In the genomic region with DNA sequence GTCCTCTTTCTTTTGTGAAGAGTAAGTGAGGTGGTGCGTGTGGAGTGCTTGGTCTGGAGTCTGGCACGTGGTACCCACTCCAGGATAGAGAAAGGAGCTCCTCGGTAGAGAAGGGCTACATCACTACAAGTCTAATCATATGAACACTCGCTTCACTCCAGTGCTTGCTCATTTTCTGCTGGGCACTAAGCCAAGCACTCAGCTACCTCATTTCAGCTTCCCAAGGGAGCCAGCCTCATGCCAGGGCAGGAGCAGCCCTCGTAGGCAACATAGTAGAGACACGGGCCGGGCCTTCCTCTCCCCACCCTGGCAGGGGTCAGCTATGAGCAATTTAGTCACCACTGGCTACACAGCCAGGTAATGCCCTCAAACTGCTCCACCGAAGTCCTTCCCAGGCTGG, we compare ENCODE assay signal across 11 cellular contexts. TPM values are rescaled to one million over a fixed set of nuclear protein-coding genes. Genes with fewer than 3 reads are reported as not detected.
DNase-seq lines count a peak whose midpoint lies in the region; ATAC-seq, FAIRE-seq and TF ChIP-seq lines count a peak whose summit lies in the region.
"Had no signal": no experiment of that assay in that cellular context is flagged by ENCODE, and none has a peak within 500 bp of the region (broad histone marks: within the 10 kb centered on the region; RNA-seq: fewer than 3 reads in every experiment).

No MANE protein-coding gene starts in this region.

- H3K9me3 ChIP-seq in BLaER1 treated with 17β-estradiol and CSF1 and Interleukin-3, amounts not matched to agents 10 nM and 100 nM (replicated peaks in 1 of 11), result peaks cover 0 to 7% (median 3%) of the 10 kb centered on the region in 11 experiments; a peak in 14 of 22 replicates
- no peaks in the 10 kb centered on the region for H3K9me3 ChIP-seq in keratinocyte (ENCODE audit: control insufficient read depth, low read depth, low read length)
- no peaks in the 10 kb centered on the region for H3K9me3 ChIP-seq in SK-N-SH

- H4K20me1 ChIP-seq in BLaER1 treated with 17β-estradiol and CSF1 and Interleukin-3, amounts not matched to agents 10 nM and 100 nM, result no peaks in the 10 kb centered on the region; a peak in 2 of 22 replicates
- H4K20me1 ChIP-seq in keratinocyte (ENCODE audit: control insufficient read depth, extremely low read depth, insufficient read depth, low read length) (no peaks in the 10 kb centered on the region), SK-N-SH (ENCODE audit: insufficient read depth) (no peaks in the 10 kb centered on the region)

- H2AFZ ChIP-seq in keratinocyte (ENCODE audit: control insufficient read depth, low read length) (peak overlapping the region; percentile 81), SK-N-SH (ENCODE audit: low read depth) (no peak overlapping the region)

- TF ChIP-seq CTCF in RWPE1 (conservative IDR thresholded peaks at IDR 0.05; ENCODE audit: low read depth), result no peak
- no peak for TF ChIP-seq CTCF in keratinocyte (optimal IDR thresholded peaks at IDR 0.05 in 1 of 3, IDR thresholded peaks at IDR 0.05 in 1 of 3, conservative IDR thresholded peaks at IDR 0.05 in 1 of 3; ENCODE audit: extremely low read depth in 1 of 3, insufficient read depth in 2 of 3, low read length in 3 of 3)
- TF ChIP-seq CTCF in SK-N-SH (IDR thresholded peaks at IDR 0.05), result no peak

- POLR2A ChIA-PET in RWPE1 (lab: Yijun Ruan, JAX; ENCODE audit: low non-redundant PET) (interaction anchor here (1.1 kb wide), 1 partner anchor 10 kb away, joined by 8 read pairs; no protein-coding TSS in a partner anchor), SK-N-SH (lab: Yijun Ruan, JAX) (no interaction called here)

- no peaks in the 10 kb centered on the region for H3K27me3 ChIP-seq in BLaER1 treated with 17β-estradiol and CSF1 and Interleukin-3, amounts not matched to agents 10 nM and 100 nM
- H3K27me3 ChIP-seq in keratinocyte (ENCODE audit: control insufficient read depth, extremely low read depth, insufficient read depth, low read length) (no peaks in the 10 kb centered on the region), SK-N-SH (ENCODE audit: insufficient read depth) (no peaks in the 10 kb centered on the region)
- H3K27me3 ChIP-seq: dorsolateral prefrontal cortex had no signal

- DNase-seq in HK-2 (ENCODE audit: unreplicated experiment) (peak; percentile 74), RWPE1 (ENCODE audit: low spot score) (peak; percentile 61), keratinocyte (ENCODE audit: low read depth, low spot score) (no peak), SK-N-SH (no peak), hepatic stellate cell (ENCODE audit: low spot score) (no peak), NCI-H2029 (lab: John Stamatoyannopoulos, UW) (no peak)
- DNase-seq: activated naive CD8-positive, alpha-beta T cell treated with anti-CD3 and anti-CD28 coated beads, Interleukin-2, amount 50 U/mL, for 24 hours; NCI-H1048 had no signal

- H3K9me2 ChIP-seq in SK-N-SH, result no peaks in the 10 kb centered on the region

- H3K4me1 ChIP-seq in BLaER1 treated with 17β-estradiol and CSF1 and Interleukin-3, amounts not matched to agents 10 nM and 100 nM, result peaks cover 0 to 11% (median 8%) of the 10 kb centered on the region in 10 experiments; a peak in 10 of 20 replicates
- peaks cover 24% of the 10 kb centered on the region for H3K4me1 ChIP-seq in keratinocyte (ENCODE audit: control insufficient read depth, extremely low read depth, insufficient read depth, low read length)
- no peaks in the 10 kb centered on the region; a peak in 1 of 4 replicates for H3K4me1 ChIP-seq in SK-N-SH (ENCODE audit: control insufficient read depth in 1 of 2, insufficient read depth in 2 of 2, low read depth in 1 of 2, low read length in 1 of 2)

- peak overlapping the region in 7 of 11 experiments; percentile 1 to 41 (median 15); a peak in 8 of 22 replicates for H3K4me2 ChIP-seq in BLaER1 treated with 17β-estradiol and CSF1 and Interleukin-3, amounts not matched to agents 10 nM and 100 nM
- H3K4me2 ChIP-seq in keratinocyte (ENCODE audit: control insufficient read depth, extremely low read depth, insufficient read depth, low read depth, low read length), result peak overlapping the region; percentile 42
- H3K4me2 ChIP-seq in SK-N-SH, result no peak overlapping the region

- TF ChIP-seq RAD21 in SK-N-SH (IDR thresholded peaks at IDR 0.05; ENCODE audit: low read length), result no peak

- dilution Hi-C loops in keratinocyte (cut with MboI; ENCODE audit: extremely low pct_ligation_motif_present, low sequenced_read_pairs), result no loop called here

- no peaks in the 10 kb centered on the region for H3K9me1 ChIP-seq in keratinocyte (ENCODE audit: control insufficient read depth, extremely low read depth, insufficient read depth, low read length)

- H3K27ac ChIP-seq in BLaER1 treated with 17β-estradiol and CSF1 and Interleukin-3, amounts not matched to agents 10 nM and 100 nM, result no peak overlapping the region
- H3K27ac ChIP-seq in RWPE1, result peak overlapping the region; percentile 83
- peak overlapping the region; percentile 19 for H3K27ac ChIP-seq in keratinocyte (ENCODE audit: control insufficient read depth, insufficient read depth, low read length)
- H3K27ac ChIP-seq in SK-N-SH (ENCODE audit: low read depth in 2 of 2, low read length in 1 of 2), result no peak overlapping the region

- H3K4me3 ChIP-seq in BLaER1 treated with 17β-estradiol and CSF1 and Interleukin-3, amounts not matched to agents 10 nM and 100 nM, result no peak overlapping the region
- H3K4me3 ChIP-seq in keratinocyte (ENCODE audit: control insufficient read depth in 2 of 3, extremely low read depth in 1 of 3, insufficient read depth in 2 of 3, low read depth in 1 of 3, low read length in 3 of 3), result no peak overlapping the region
- no peak overlapping the region for H3K4me3 ChIP-seq in SK-N-SH (ENCODE audit: low read depth in 2 of 2, low read length in 1 of 2)
- H3K4me3 ChIP-seq: dorsolateral prefrontal cortex had no signal

- H3F3A ChIP-seq in SK-N-SH (replicated peaks; ENCODE audit: insufficient read depth), result no peaks in the 10 kb centered on the region

- WGBS in SK-N-SH (ENCODE audit: low lambda C conversion rate), result 58% methylated on average over 8 of the region's 8 CpGs

- FAIRE-seq in keratinocyte (lab: Jason Lieb, UNC), result peak; percentile 99

- H3K9ac ChIP-seq in BLaER1 treated with 17β-estradiol and CSF1 and Interleukin-3, amounts not matched to agents 10 nM and 100 nM, result no peak overlapping the region
- no peak overlapping the region for H3K9ac ChIP-seq in keratinocyte (ENCODE audit: control insufficient read depth, extremely low read depth, insufficient read depth, low read length)
- no peak overlapping the region for H3K9ac ChIP-seq in SK-N-SH

- ATAC-seq in GM19397 (IDR thresholded peaks at IDR 0.05; ENCODE audit: unreplicated experiment), result no peak
- ATAC-seq: activated naive CD8-positive, alpha-beta T cell treated with anti-CD3 and anti-CD28 coated beads, Interleukin-2, amount 50 U/mL, for 24 hours had no signal

- H3K79me2 ChIP-seq in keratinocyte (ENCODE audit: control insufficient read depth, insufficient read depth, low read length) (no peaks in the 10 kb centered on the region), SK-N-SH (ENCODE audit: insufficient read depth) (no peaks in the 10 kb centered on the region)

- CTCF ChIA-PET in RWPE1 (lab: Yijun Ruan, JAX) (interaction anchor here (0.7 kb wide), 1 partner anchor 12 kb away, joined by 3 read pairs; no protein-coding TSS in a partner anchor), SK-N-SH (lab: Yijun Ruan, JAX) (no interaction called here)

- TF ChIP-seq EP300 in SK-N-SH (IDR thresholded peaks at IDR 0.05; ENCODE audit: borderline replicate concordance in 1 of 2, low read depth in 1 of 2, low read length in 1 of 2), result no peak

- H3K36me3 ChIP-seq in BLaER1 treated with 17β-estradiol and CSF1 and Interleukin-3, amounts not matched to agents 10 nM and 100 nM, result no peaks in the 10 kb centered on the region
- H3K36me3 ChIP-seq in keratinocyte (ENCODE audit: control insufficient read depth in 2 of 2, extremely low read depth in 1 of 2, insufficient read depth in 2 of 2, low read length in 2 of 2) (no peaks in the 10 kb centered on the region), SK-N-SH (replicated peaks in 1 of 2; ENCODE audit: control insufficient read depth in 1 of 2, insufficient read depth in 2 of 2, low read length in 1 of 2) (no peaks in the 10 kb centered on the region)

TF ChIP-seq in SK-N-SH, 30 proteins besides CTCF, POLR2A, EP300 and RAD21 (continues in another document):
- TF ChIP-seq YY1 (IDR thresholded peaks at IDR 0.05; ENCODE audit: low read depth) (no peak), RXRA (IDR thresholded peaks at IDR 0.05; ENCODE audit: borderline replicate concordance, low read depth) (no peak)

RNA-seq across cellular contexts. Expression of a gene that starts 11.4 kb away (rescaled TPM):
- polyA plus RNA-seq in keratinocyte, result 5.4 to 8.5 TPM (median 8.1 TPM) in 3 replicates
- 4.8 TPM for polyA plus RNA-seq in keratinocyte (2011; ENCODE audit: low read depth)
- 5.1 and 6.9 TPM in 2 replicates for polyA plus RNA-seq in keratinocyte (2011; cell fraction: cytosol; rRNA removed)
- polyA plus RNA-seq in keratinocyte (2011; cell fraction: nucleus; rRNA removed), result 18.1 and 20.3 TPM in 2 replicates
- 4.1 and 4.8 TPM in 2 replicates for polyA plus RNA-seq in keratinocyte (2012; ENCODE audit: low replicate concordance)
- polyA minus RNA-seq in keratinocyte, result 7.7 to 14.1 TPM (median 13.7 TPM) in 3 replicates
- 10.6 TPM for polyA minus RNA-seq in keratinocyte (2011; cell fraction: cytosol; rRNA and poly(A)+ RNA removed)
- 7.9 and 17.2 TPM in 2 replicates for polyA minus RNA-seq in keratinocyte (2011; cell fraction: nucleus; rRNA and poly(A)+ RNA removed)
- 2.9 and 3.3 TPM in 2 replicates for polyA plus RNA-seq in SK-N-SH (2012; rRNA removed)
- 2.3 and 2.7 TPM in 2 replicates for polyA plus RNA-seq in SK-N-SH (2012; cell fraction: cytosol; rRNA removed)
- polyA plus RNA-seq in SK-N-SH (2012; cell fraction: nucleus; rRNA removed), result 8.3 and 9.2 TPM in 2 replicates

Comparison
In these comparisons a context has a peak if more than half of its experiments do, and no peak if none do; other contexts are left out.
1. H3K27ac ChIP-seq: peak in RWPE1 (single experiment) and keratinocyte (single experiment); none in BLaER1 treated with 17β-estradiol and CSF1 and Interleukin-3, amounts not matched to agents 10 nM and 100 nM (0 of 11) and SK-N-SH (0 of 2).
2. DNase-seq: peak in HK-2 (single experiment) and RWPE1 (single experiment); none in keratinocyte (single experiment), SK-N-SH (single experiment), hepatic stellate cell (single experiment) and NCI-H2029 (single experiment).